1 cellular context compared by ENCODE assay signal in genomic region chr1:63522891-63523728, GRCh38.
TF ChIP-seq lines count a peak whose summit lies in the region.

A gene with protein sequence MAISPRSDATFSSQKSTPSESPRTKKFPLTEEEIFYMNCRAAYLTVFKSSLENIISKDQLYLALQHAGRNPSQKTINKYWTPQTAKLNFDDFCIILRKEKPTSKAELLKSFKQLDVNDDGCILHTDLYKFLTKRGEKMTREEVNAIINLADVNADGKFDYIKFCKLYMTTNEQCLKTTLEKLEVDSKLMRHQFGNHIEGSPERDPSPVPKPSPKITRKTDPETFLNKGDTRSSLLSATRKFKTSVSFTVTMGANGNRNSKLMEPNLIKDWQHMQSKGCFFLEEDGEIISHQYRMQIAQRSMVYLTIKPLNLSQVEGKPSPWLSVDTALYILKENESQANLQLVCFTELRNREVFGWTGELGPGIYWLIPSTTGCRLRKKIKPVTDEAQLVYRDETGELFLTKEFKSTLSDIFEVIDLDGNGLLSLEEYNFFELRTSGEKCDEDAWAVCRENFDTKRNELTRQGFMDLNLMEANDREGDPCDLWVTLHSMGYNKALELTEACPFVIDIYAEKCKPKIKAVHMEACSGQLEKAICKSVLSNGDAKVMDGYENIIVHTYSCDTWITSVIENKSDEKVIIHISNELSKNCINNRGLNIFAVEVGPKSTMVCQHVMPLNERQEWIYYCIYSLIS (plus strand): TSS chr1:63523525. CDS start chr1:63525573, 2,048 bp downstream.
Gene ITGB3BP (minus strand): TSS chr1:63523225. CDS start chr1:63523133, 92 bp downstream.

TF ChIP-seq in HepG2, 621 proteins besides CTCF, POLR2A, EP300 and RAD21 (continued from another document and continues in another):
- no peak for TF ChIP-seq LCORL (IDR thresholded peaks at IDR 0.05)
- TF ChIP-seq LCORL (CRISPR knock-in tag; IDR thresholded peaks at IDR 0.05), result peak; percentile 65; the same call in 1 of the 2 replicates
- no peak for TF ChIP-seq ZNF382 (CRISPR knock-in tag; IDR thresholded peaks at IDR 0.05; ENCODE audit: borderline replicate concordance)
- TF ChIP-seq POGZ (CRISPR knock-in tag; IDR thresholded peaks at IDR 0.05), result peak; percentile 99
- TF ChIP-seq ZFP36 (IDR thresholded peaks at IDR 0.05; ENCODE audit: borderline replicate concordance, low read depth, low read length, partially characterized antibody), result no peak
- TF ChIP-seq GATA4 (IDR thresholded peaks at IDR 0.05; ENCODE audit: borderline replicate concordance, low read depth), result 0 out of 2 replicates have a peak, but pooled peaks have one; percentile 41
- peak; percentile 81 for TF ChIP-seq TGIF2 (CRISPR knock-in tag; IDR thresholded peaks at IDR 0.05)
- TF ChIP-seq THYN1 (CRISPR knock-in tag; IDR thresholded peaks at IDR 0.05; ENCODE audit: borderline replicate concordance, low read depth), result no peak
- TF ChIP-seq, protein P1, sequence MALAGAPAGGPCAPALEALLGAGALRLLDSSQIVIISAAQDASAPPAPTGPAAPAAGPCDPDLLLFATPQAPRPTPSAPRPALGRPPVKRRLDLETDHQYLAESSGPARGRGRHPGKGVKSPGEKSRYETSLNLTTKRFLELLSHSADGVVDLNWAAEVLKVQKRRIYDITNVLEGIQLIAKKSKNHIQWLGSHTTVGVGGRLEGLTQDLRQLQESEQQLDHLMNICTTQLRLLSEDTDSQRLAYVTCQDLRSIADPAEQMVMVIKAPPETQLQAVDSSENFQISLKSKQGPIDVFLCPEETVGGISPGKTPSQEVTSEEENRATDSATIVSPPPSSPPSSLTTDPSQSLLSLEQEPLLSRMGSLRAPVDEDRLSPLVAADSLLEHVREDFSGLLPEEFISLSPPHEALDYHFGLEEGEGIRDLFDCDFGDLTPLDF (CRISPR knock-in tag; IDR thresholded peaks at IDR 0.05), result peak; percentile 100
- peak in 1 of 2 experiments; percentile 93; a peak in 2 of 4 replicates for TF ChIP-seq KLF16 (CRISPR knock-in tag; IDR thresholded peaks at IDR 0.05)
- no peak for TF ChIP-seq SNAPC5 (CRISPR knock-in tag; IDR thresholded peaks at IDR 0.05; ENCODE audit: borderline replicate concordance)
- TF ChIP-seq, protein P2, sequence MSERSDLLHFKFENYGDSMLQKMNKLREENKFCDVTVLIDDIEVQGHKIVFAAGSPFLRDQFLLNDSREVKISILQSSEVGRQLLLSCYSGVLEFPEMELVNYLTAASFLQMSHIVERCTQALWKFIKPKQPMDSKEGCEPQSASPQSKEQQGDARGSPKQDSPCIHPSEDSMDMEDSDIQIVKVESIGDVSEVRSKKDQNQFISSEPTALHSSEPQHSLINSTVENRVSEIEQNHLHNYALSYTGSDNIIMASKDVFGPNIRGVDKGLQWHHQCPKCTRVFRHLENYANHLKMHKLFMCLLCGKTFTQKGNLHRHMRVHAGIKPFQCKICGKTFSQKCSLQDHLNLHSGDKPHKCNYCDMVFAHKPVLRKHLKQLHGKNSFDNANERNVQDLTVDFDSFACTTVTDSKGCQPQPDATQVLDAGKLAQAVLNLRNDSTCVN (CRISPR knock-in tag; IDR thresholded peaks at IDR 0.05; ENCODE audit: borderline replicate concordance), result peak; percentile 72; the same call in 1 of the 2 replicates
- TF ChIP-seq ZNF24 (IDR thresholded peaks at IDR 0.05), result peak; percentile 71; the same call in 1 of the 2 replicates
- TF ChIP-seq ZNF766 (CRISPR knock-in tag; IDR thresholded peaks at IDR 0.05; ENCODE audit: borderline replicate concordance), result peak; percentile 86; the same call in 1 of the 2 replicates
- no peak for TF ChIP-seq ZNF253 (CRISPR knock-in tag; IDR thresholded peaks at IDR 0.05; ENCODE audit: borderline replicate concordance)
- no peak for TF ChIP-seq NFATC3 (CRISPR knock-in tag; IDR thresholded peaks at IDR 0.05)
- TF ChIP-seq ZNF232 (CRISPR knock-in tag; IDR thresholded peaks at IDR 0.05; ENCODE audit: borderline replicate concordance), result peak; percentile 85; the same call in 1 of the 2 replicates
- TF ChIP-seq, protein P3, sequence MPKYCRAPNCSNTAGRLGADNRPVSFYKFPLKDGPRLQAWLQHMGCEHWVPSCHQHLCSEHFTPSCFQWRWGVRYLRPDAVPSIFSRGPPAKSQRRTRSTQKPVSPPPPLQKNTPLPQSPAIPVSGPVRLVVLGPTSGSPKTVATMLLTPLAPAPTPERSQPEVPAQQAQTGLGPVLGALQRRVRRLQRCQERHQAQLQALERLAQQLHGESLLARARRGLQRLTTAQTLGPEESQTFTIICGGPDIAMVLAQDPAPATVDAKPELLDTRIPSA (CRISPR knock-in tag; IDR thresholded peaks at IDR 0.05; ENCODE audit: borderline replicate concordance), result no peak
- peak; percentile 86 for TF ChIP-seq ZNF781 (CRISPR knock-in tag; IDR thresholded peaks at IDR 0.05; ENCODE audit: borderline replicate concordance, not compliant biosample characterization)
- TF ChIP-seq ZNF484 (CRISPR knock-in tag; IDR thresholded peaks at IDR 0.05; ENCODE audit: borderline replicate concordance, low read depth), result no peak
- TF ChIP-seq, protein P4, sequence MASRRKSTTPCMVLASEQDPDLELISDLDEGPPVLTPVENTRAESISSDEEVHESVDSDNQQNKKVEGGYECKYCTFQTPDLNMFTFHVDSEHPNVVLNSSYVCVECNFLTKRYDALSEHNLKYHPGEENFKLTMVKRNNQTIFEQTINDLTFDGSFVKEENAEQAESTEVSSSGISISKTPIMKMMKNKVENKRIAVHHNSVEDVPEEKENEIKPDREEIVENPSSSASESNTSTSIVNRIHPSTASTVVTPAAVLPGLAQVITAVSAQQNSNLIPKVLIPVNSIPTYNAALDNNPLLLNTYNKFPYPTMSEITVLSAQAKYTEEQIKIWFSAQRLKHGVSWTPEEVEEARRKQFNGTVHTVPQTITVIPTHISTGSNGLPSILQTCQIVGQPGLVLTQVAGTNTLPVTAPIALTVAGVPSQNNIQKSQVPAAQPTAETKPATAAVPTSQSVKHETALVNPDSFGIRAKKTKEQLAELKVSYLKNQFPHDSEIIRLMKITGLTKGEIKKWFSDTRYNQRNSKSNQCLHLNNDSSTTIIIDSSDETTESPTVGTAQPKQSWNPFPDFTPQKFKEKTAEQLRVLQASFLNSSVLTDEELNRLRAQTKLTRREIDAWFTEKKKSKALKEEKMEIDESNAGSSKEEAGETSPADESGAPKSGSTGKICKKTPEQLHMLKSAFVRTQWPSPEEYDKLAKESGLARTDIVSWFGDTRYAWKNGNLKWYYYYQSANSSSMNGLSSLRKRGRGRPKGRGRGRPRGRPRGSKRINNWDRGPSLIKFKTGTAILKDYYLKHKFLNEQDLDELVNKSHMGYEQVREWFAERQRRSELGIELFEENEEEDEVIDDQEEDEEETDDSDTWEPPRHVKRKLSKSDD (CRISPR knock-in tag; IDR thresholded peaks at IDR 0.05; ENCODE audit: low read depth), result peak; percentile 65; the same call in 1 of the 2 replicates
- no peak for TF ChIP-seq RARG (CRISPR knock-in tag; IDR thresholded peaks at IDR 0.05; ENCODE audit: low read depth)
- peak; percentile 89; the same call in 1 of the 2 replicates for TF ChIP-seq ZNF205 (CRISPR knock-in tag; IDR thresholded peaks at IDR 0.05)
- no peak for TF ChIP-seq HNRNPUL1 (IDR thresholded peaks at IDR 0.05; ENCODE audit: low read depth, low read length)
- TF ChIP-seq ZNF816 (CRISPR knock-in tag; IDR thresholded peaks at IDR 0.05; ENCODE audit: borderline replicate concordance), result peak; percentile 83; the same call in 1 of the 2 replicates
- TF ChIP-seq SPEN (CRISPR knock-in tag; IDR thresholded peaks at IDR 0.05; ENCODE audit: low read depth), result peak; percentile 80; the same call in 1 of the 2 replicates
- TF ChIP-seq BORCS8-MEF2B (CRISPR knock-in tag; IDR thresholded peaks at IDR 0.05), result peak; percentile 93
- TF ChIP-seq AHR (CRISPR knock-in tag; IDR thresholded peaks at IDR 0.05), result peak; percentile 85; the same call in 1 of the 2 replicates
- TF ChIP-seq ZNF704 (CRISPR knock-in tag; IDR thresholded peaks at IDR 0.05; ENCODE audit: borderline replicate concordance), result peak; percentile 77; the same call in 1 of the 2 replicates
- peak; percentile 73 for TF ChIP-seq TAF1 (CRISPR knock-in tag; IDR thresholded peaks at IDR 0.05)
- peak; percentile 91 for TF ChIP-seq ELF1 (CRISPR knock-in tag; IDR thresholded peaks at IDR 0.05)
- TF ChIP-seq AGO2 (optimal IDR thresholded peaks at IDR 0.05; ENCODE audit: low read depth, low read length), result no peak
- TF ChIP-seq SMAD1 (CRISPR knock-in tag; IDR thresholded peaks at IDR 0.05; ENCODE audit: borderline replicate concordance, low read depth), result peak; percentile 51; the same call in 1 of the 2 replicates
- TF ChIP-seq REPIN1 (CRISPR knock-in tag; IDR thresholded peaks at IDR 0.05; ENCODE audit: borderline replicate concordance, low read depth), result peak; percentile 94
- peak; percentile 20; the same call in 1 of the 2 replicates for TF ChIP-seq TCF7 (IDR thresholded peaks at IDR 0.05; ENCODE audit: low read depth)
- no peak for TF ChIP-seq ZNF7 (CRISPR knock-in tag; IDR thresholded peaks at IDR 0.05)
- TF ChIP-seq ZBTB10 (CRISPR knock-in tag; IDR thresholded peaks at IDR 0.05; ENCODE audit: borderline replicate concordance), result no peak
- no peak for TF ChIP-seq SRSF4 (IDR thresholded peaks at IDR 0.05; ENCODE audit: low read depth, low read length, poor library complexity, severe bottlenecking)
- peak; percentile 92; the same call in 1 of the 2 replicates for TF ChIP-seq ZSCAN31 (CRISPR knock-in tag; IDR thresholded peaks at IDR 0.05; ENCODE audit: low read depth)
- TF ChIP-seq MTF2 (CRISPR knock-in tag; IDR thresholded peaks at IDR 0.05; ENCODE audit: borderline replicate concordance), result no peak
- peak; percentile 82 for TF ChIP-seq RBM39 (IDR thresholded peaks at IDR 0.05; ENCODE audit: low read depth, low read length, poor library complexity, severe bottlenecking)
- no peak for TF ChIP-seq ZNF207 (IDR thresholded peaks at IDR 0.05; ENCODE audit: borderline replicate concordance)
- no peak for TF ChIP-seq MAFG (CRISPR knock-in tag; IDR thresholded peaks at IDR 0.05)
- TF ChIP-seq ZNF589 (CRISPR knock-in tag; conservative IDR thresholded peaks at IDR 0.05), result no peak; the same call in 1 of the 2 replicates
- TF ChIP-seq ETS1 (CRISPR knock-in tag; IDR thresholded peaks at IDR 0.05), result no peak
- TF ChIP-seq, protein P5, sequence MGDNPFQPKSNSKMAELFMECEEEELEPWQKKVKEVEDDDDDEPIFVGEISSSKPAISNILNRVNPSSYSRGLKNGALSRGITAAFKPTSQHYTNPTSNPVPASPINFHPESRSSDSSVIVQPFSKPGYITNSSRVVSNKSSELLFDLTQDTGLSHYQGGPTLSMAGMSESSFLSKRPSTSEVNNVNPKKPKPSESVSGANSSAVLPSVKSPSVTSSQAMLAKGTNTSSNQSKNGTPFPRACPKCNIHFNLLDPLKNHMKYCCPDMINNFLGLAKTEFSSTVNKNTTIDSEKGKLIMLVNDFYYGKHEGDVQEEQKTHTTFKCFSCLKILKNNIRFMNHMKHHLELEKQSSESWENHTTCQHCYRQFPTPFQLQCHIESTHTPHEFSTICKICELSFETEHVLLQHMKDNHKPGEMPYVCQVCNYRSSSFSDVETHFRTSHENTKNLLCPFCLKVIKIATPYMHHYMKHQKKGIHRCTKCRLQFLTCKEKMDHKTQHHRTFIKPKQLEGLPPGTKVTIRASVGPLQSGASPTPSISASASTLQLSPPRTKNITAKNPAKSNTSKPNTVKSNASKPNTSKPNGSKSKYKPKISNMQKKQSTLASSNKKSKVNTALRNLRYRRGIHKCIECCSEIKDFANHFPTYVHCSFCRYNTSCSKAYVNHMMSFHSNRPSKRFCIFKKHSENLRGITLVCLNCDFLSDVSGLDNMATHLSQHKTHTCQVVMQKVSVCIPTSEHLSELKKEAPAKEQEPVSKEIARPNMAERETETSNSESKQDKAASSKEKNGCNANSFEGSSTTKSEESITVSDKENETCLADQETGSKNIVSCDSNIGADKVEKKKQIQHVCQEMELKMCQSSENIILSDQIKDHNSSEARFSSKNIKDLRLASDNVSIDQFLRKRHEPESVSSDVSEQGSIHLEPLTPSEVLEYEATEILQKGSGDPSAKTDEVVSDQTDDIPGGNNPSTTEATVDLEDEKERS (CRISPR knock-in tag; IDR thresholded peaks at IDR 0.05), result no peak
- TF ChIP-seq ZNF329 (CRISPR knock-in tag; IDR thresholded peaks at IDR 0.05; ENCODE audit: low read depth), result no peak
- no peak for TF ChIP-seq RBAK (CRISPR knock-in tag; IDR thresholded peaks at IDR 0.05)
- 0 out of 2 replicates have a peak, but pooled peaks have one; percentile 55 for TF ChIP-seq ZNF33A (CRISPR knock-in tag; IDR thresholded peaks at IDR 0.05; ENCODE audit: borderline replicate concordance)
